Comparison of ENCODE assay signal across 10 cellular contexts in the genomic region with DNA sequence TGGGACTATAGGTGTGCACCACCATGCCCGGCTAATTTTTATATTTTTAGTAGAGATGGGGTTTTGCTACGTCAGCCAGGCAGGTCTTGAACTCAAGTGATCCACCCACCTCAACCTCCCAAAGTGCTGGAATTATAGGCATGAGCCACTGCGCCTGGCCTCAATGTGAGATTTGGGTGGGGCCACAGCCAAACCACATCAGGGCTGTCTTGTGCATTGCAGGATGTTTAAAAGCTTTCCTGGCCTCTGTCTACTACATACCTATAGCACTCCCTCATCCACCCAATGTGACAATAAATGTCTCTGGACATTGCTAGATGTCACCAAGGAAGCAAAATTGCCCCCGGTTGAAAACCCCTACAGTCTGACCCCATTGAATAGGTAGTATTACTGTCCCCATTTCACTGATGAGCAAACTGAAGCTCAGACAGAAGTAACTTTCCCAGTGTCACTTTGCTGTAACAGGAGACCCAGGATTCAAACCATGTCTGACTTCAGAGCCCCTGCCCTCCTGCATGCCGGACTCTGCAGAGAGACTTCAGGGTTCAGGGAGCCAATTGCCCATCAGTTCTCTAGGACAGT. TPM values are rescaled to one million over a fixed set of nuclear protein-coding genes. Genes with fewer than 3 reads are reported as not detected.
DNase-seq lines count a peak whose midpoint lies in the region; ATAC-seq and TF ChIP-seq lines count a peak whose summit lies in the region.
"Had no signal": no experiment of that assay in that cellular context is flagged by ENCODE, and none has a peak within 500 bp of the region (broad histone marks: within the 10 kb centered on the region; RNA-seq: fewer than 3 reads in every experiment).

No MANE protein-coding gene starts in this region.

- no peaks in the 10 kb centered on the region for H3K36me3 ChIP-seq in trophoblast cell (ENCODE audit: control insufficient read depth in 1 of 2, insufficient read depth in 2 of 2, low read length in 2 of 2)

- peak; percentile 33 for DNase-seq in GM03348 (ENCODE audit: low spot score)
- no peak for DNase-seq in RWPE1 (ENCODE audit: low spot score)
- DNase-seq in epithelial cell of prostate (ENCODE audit: low read depth, low spot score): no peak
- peak; percentile 43 to 65 for DNase-seq in trophoblast cell
- DNase-seq in anterior cingulate cortex (lab: John Stamatoyannopoulos, UW): no peak
- no peak for DNase-seq in DMS 273 (lab: John Stamatoyannopoulos, UW; ENCODE audit: unreplicated experiment)
- DNase-seq: hippocampal formation, NCI-H2029 treated with DMSO at 0.1 percent for 48 hours had no signal

- no peak overlapping the region for H3K23ac ChIP-seq in trophoblast cell (ENCODE audit: low read length)

- no peak overlapping the region for H3K18ac ChIP-seq in trophoblast cell (ENCODE audit: low read length)

- H2AK5ac ChIP-seq in trophoblast cell (ENCODE audit: low read length): no peak overlapping the region

- H4K8ac ChIP-seq in trophoblast cell (ENCODE audit: low read depth, low read length): no peak overlapping the region

- peaks cover 13 to 29% of the 10 kb centered on the region in 2 experiments for H3K4me1 ChIP-seq in trophoblast cell (ENCODE audit: control insufficient read depth in 1 of 2, insufficient read depth in 2 of 2, low read length in 2 of 2)

- no peak overlapping the region for H2BK120ac ChIP-seq in trophoblast cell (ENCODE audit: insufficient read depth, low read length, poor library complexity)

- H3K9me3 ChIP-seq in trophoblast cell (ENCODE audit: insufficient read depth, low read depth, low read length): no peaks in the 10 kb centered on the region

- H2BK12ac ChIP-seq in trophoblast cell (ENCODE audit: low read length): peak overlapping the region; percentile 5

- no peak overlapping the region for H4K12ac ChIP-seq in trophoblast cell (ENCODE audit: low read depth, low read length)

- H3K79me2 ChIP-seq in trophoblast cell (ENCODE audit: control insufficient read depth, insufficient read depth, low read length, poor library complexity): peaks cover 8% of the 10 kb centered on the region

- no peak overlapping the region for H2AFZ ChIP-seq in trophoblast cell (ENCODE audit: insufficient read depth, low read length, poor library complexity)

- no peak overlapping the region for H3K4ac ChIP-seq in trophoblast cell (ENCODE audit: low read depth, low read length)

- H3K9ac ChIP-seq in trophoblast cell (ENCODE audit: low read length): no peak overlapping the region

- no peak overlapping the region for H3K14ac ChIP-seq in trophoblast cell (ENCODE audit: low read length)

- CTCF ChIA-PET in RWPE1 (lab: Yijun Ruan, JAX): interaction anchor here (1.5 kb wide), 1 partner anchor 65 kb away, joined by 7 read pairs; no protein-coding TSS in a partner anchor

- POLR2A ChIA-PET in RWPE1 (lab: Yijun Ruan, JAX; ENCODE audit: low non-redundant PET): no interaction called here

- H3K4me2 ChIP-seq in trophoblast cell (ENCODE audit: low read length): peak overlapping the region; percentile 27

- H3K27me3 ChIP-seq in trophoblast cell (ENCODE audit: insufficient read depth, low read length): no peaks in the 10 kb centered on the region

- no peak overlapping the region for H2BK5ac ChIP-seq in trophoblast cell (ENCODE audit: low read depth, low read length, poor library complexity)

- no CpG with 5 or more reads among the region's 5 CpGs for WGBS in trophoblast cell (ENCODE audit: extremely low coverage, insufficient coverage, insufficient read length)

- no peak overlapping the region for H3K4me3 ChIP-seq in trophoblast cell (ENCODE audit: low read depth, low read length)

- H3K27ac ChIP-seq in RWPE1 (peak overlapping the region; percentile 98), epithelial cell of prostate (peak overlapping the region; percentile 73), trophoblast cell (ENCODE audit: low read depth, low read length) (peak overlapping the region; percentile 76)

- ATAC-seq in GM18517 (IDR thresholded peaks at IDR 0.05; ENCODE audit: unreplicated experiment): no peak
- no peak for ATAC-seq in GM21717 (IDR thresholded peaks at IDR 0.05; ENCODE audit: unreplicated experiment)

- no peak overlapping the region for H4K91ac ChIP-seq in trophoblast cell (ENCODE audit: low read depth, low read length)

- TF ChIP-seq CTCF in RWPE1 (conservative IDR thresholded peaks at IDR 0.05; ENCODE audit: low read depth): no peak

- H3K79me1 ChIP-seq in trophoblast cell (ENCODE audit: low read length): peaks cover 10% of the 10 kb centered on the region

RNA-seq across cellular contexts. Expression of gene MAP3K14, which starts 3.6 kb away (rescaled TPM):
- polyA plus RNA-seq in trophoblast cell (2013): 1.1 and 1.3 TPM in 2 replicates

RNA-seq across cellular contexts. Expression of gene SPATA32, which starts 58.5 kb away (rescaled TPM):
- not detected in 2 replicates for polyA plus RNA-seq in trophoblast cell (2013)

Comparison
In these comparisons a context has a peak if more than half of its experiments do, and no peak if none do; other contexts are left out.
1. DNase-seq: peak in GM03348 (single experiment) and trophoblast cell (2 of 2); none in RWPE1 (single experiment), epithelial cell of prostate (single experiment), anterior cingulate cortex (0 of 58) and DMS 273 (single experiment).
2. Peak in every context shown above with its lines, with median percentiles within 50 percentile points of each other: H3K27ac ChIP-seq.